ENCODE assay signal across 26 cellular contexts in the genomic region with DNA sequence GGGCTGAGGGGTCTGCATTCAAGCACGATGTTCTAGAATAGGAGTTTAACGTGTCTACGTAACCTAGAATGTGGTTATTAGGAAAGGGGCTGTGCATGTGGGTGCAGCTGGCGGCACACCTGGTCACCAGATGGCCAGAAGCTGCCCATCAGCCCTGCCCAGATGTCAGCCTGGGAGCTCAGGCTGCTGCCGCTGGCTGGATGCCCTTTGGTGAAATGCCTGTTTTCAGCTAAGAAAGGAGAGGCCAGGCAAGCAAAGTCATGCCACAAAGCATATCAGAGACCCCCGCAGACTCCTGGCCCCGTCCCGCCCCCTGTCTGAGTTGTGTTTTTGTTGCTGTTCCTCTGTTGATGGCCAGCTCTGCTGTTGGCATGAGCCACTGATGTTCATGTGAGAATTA. TPM values are rescaled to one million over a fixed set of nuclear protein-coding genes. Genes with fewer than 3 reads are reported as not detected.
A peak's percentile ranks its signal among the peaks of the same experiment; 100 is the strongest.
DNase-seq lines count a peak whose midpoint lies in the region; ATAC-seq, FAIRE-seq and TF ChIP-seq lines count a peak whose summit lies in the region.
"Had no signal": no experiment of that assay in that cellular context is flagged by ENCODE, and none has a peak within 500 bp of the region (broad histone marks: within the 10 kb centered on the region; RNA-seq: fewer than 3 reads in every experiment).

No MANE protein-coding gene starts in this region.

- peak; percentile 14; the same call in 1 of the 2 replicates for TF ChIP-seq RAD21 in SK-N-SH (IDR thresholded peaks at IDR 0.05; ENCODE audit: low read length)

- ATAC-seq in HG03095 (IDR thresholded peaks at IDR 0.05; ENCODE audit: unreplicated experiment) = no peak
- ATAC-seq: HCT116, heart right ventricle, upper lobe of right lung had no signal

- H4K20me1 ChIP-seq in SK-N-SH (ENCODE audit: insufficient read depth) = no peaks in the 10 kb centered on the region

- H3K36me3 ChIP-seq in SK-N-SH (replicated peaks in 1 of 2; ENCODE audit: control insufficient read depth in 1 of 2, insufficient read depth in 2 of 2, low read length in 1 of 2) (peaks cover 13 to 56% of the 10 kb centered on the region in 2 experiments), kidney (ENCODE audit: control insufficient read depth in 1 of 2, insufficient read depth in 2 of 2, low read length in 2 of 2) (peaks cover 4 to 11% of the 10 kb centered on the region in 2 donors), breast epithelium (peaks cover 6% of the 10 kb centered on the region)

- no peak for TF ChIP-seq POLR2A in breast epithelium (IDR thresholded peaks at IDR 0.05)

- FAIRE-seq in kidney (lab: Jason Lieb, UNC) = no peak
- FAIRE-seq: D721Med, endometrium had no signal

- H3K4me3 ChIP-seq in SK-N-SH (ENCODE audit: low read depth in 2 of 2, low read length in 1 of 2) (no peak overlapping the region), kidney (ENCODE audit: low read length in 2 of 2) (no peak overlapping the region), breast epithelium (no peak overlapping the region)
- H3K4me3 ChIP-seq: heart right ventricle, skin epidermis, upper lobe of right lung had no signal

- H3K9me2 ChIP-seq in SK-N-SH = no peaks in the 10 kb centered on the region

- H3K79me2 ChIP-seq in SK-N-SH (ENCODE audit: insufficient read depth) = no peaks in the 10 kb centered on the region; the same call in 1 of the 2 replicates

- peaks cover 4% of the 10 kb centered on the region for H3F3A ChIP-seq in SK-N-SH (replicated peaks; ENCODE audit: insufficient read depth)

- DNase-seq in AG20443 (ENCODE audit: low spot score) (peak; percentile 54), NCI-H1694 (lab: John Stamatoyannopoulos, UW) (peak; percentile 32), SK-N-SH (peak; percentile 93), kidney (peak; percentile 39), breast epithelium (ENCODE audit: low spot score in 2 of 2) (no peak), AG08396 (ENCODE audit: low spot score) (no peak), GOT3 (lab: John Stamatoyannopoulos, UW) (no peak)
- DNase-seq: activated naive CD4-positive, alpha-beta T cell treated with anti-CD3 and anti-CD28 coated beads, Interleukin-2, amount 50 U/mL, for 16 hours; aorta; caudate nucleus; CD4-positive, CD25-positive, alpha-beta regulatory T cell; EL; heart right ventricle; naive B cell; NCI-H1105 treated with DMSO at 0.1 percent for 48 hours; NCI-H510A treated with DMSO at 0.1 percent for 48 hours; nucleus accumbens; stimulated activated CD4-positive, alpha-beta T cell treated with anti-CD3 and anti-CD28 coated beads, Interleukin-1b, Interleukin-23, amount 100 ng/mL, for 48 hours; T-helper 9 cell; upper lobe of right lung; WERI-Rb-1 had no signal

- no peak overlapping the region for H2AFZ ChIP-seq in SK-N-SH (ENCODE audit: low read depth)

- no peak overlapping the region for H3K9ac ChIP-seq in SK-N-SH
- no peak overlapping the region for H3K9ac ChIP-seq in kidney (ENCODE audit: low read length in 2 of 2)

- CTCF ChIA-PET in SK-N-SH (lab: Yijun Ruan, JAX) = interaction anchor here (0.7 to 3.2 kb wide), 12 partner anchors 8 to 111 kb away, joined by 3 to 11 read pairs (median 6); no protein-coding TSS in a partner anchor

- no peak for TF ChIP-seq CTCF in SK-N-SH (IDR thresholded peaks at IDR 0.05)
- TF ChIP-seq CTCF in kidney (IDR thresholded peaks at IDR 0.05; ENCODE audit: borderline replicate concordance, extremely low read depth, insufficient read depth) = no peak
- no peak for TF ChIP-seq CTCF in breast epithelium (IDR thresholded peaks at IDR 0.05)

- 43% methylated on average over 4 of the region's 8 CpGs for WGBS in SK-N-SH (ENCODE audit: low lambda C conversion rate)

- H3K4me2 ChIP-seq in SK-N-SH = no peak overlapping the region

- H3K27me3 ChIP-seq in SK-N-SH (ENCODE audit: insufficient read depth) (no peaks in the 10 kb centered on the region), breast epithelium (no peaks in the 10 kb centered on the region)
- H3K27me3 ChIP-seq: heart right ventricle, upper lobe of right lung had no signal

- H3K4me1 ChIP-seq in SK-N-SH (ENCODE audit: control insufficient read depth in 1 of 2, insufficient read depth in 2 of 2, low read depth in 1 of 2, low read length in 1 of 2) = peaks cover 0 to 65% of the 10 kb centered on the region in 2 experiments; a peak in 2 of 4 replicates
- peaks cover 5 to 10% of the 10 kb centered on the region in 2 donors for H3K4me1 ChIP-seq in kidney (ENCODE audit: control insufficient read depth in 1 of 2, insufficient read depth in 1 of 2, low read depth in 1 of 2, low read length in 2 of 2)
- peaks cover 0 to 10% of the 10 kb centered on the region in 2 donors for H3K4me1 ChIP-seq in breast epithelium

- H3K27ac ChIP-seq in SK-N-SH (ENCODE audit: low read depth in 2 of 2, low read length in 1 of 2) (peak overlapping the region in 1 of 2 experiments; percentile 97; a peak in 2 of 4 replicates), kidney (ENCODE audit: low read depth in 2 of 2, low read length in 2 of 2) (no peak overlapping the region), breast epithelium (no peak overlapping the region)
- H3K27ac ChIP-seq: heart right ventricle, skin epidermis, upper lobe of right lung, WERI-Rb-1 had no signal

- H3K9me3 ChIP-seq in SK-N-SH = no peaks in the 10 kb centered on the region
- H3K9me3 ChIP-seq in kidney (ENCODE audit: control insufficient read depth in 1 of 2, low read length in 2 of 2) = no peaks in the 10 kb centered on the region
- no peaks in the 10 kb centered on the region for H3K9me3 ChIP-seq in breast epithelium
- H3K9me3 ChIP-seq: heart right ventricle, upper lobe of right lung had no signal

- intact Hi-C loops in kidney (cut with DNase I) = no loop called here
- intact Hi-C loops in breast epithelium (cut with DNase I; ENCODE audit: low total_unique reads) = no loop called here

- TF ChIP-seq EP300 in SK-N-SH (IDR thresholded peaks at IDR 0.05; ENCODE audit: borderline replicate concordance in 1 of 2, low read depth in 1 of 2, low read length in 1 of 2) = no peak

- POLR2A ChIA-PET in SK-N-SH (lab: Yijun Ruan, JAX) = interaction anchor here (0.9 to 2.3 kb wide), 5 partner anchors 9 to 89 kb away, joined by 4 to 13 read pairs (median 6); no protein-coding TSS in a partner anchor

TF ChIP-seq in SK-N-SH, 30 proteins besides CTCF, POLR2A, EP300 and RAD21 (continues in another document):
- TF ChIP-seq, protein P1, sequence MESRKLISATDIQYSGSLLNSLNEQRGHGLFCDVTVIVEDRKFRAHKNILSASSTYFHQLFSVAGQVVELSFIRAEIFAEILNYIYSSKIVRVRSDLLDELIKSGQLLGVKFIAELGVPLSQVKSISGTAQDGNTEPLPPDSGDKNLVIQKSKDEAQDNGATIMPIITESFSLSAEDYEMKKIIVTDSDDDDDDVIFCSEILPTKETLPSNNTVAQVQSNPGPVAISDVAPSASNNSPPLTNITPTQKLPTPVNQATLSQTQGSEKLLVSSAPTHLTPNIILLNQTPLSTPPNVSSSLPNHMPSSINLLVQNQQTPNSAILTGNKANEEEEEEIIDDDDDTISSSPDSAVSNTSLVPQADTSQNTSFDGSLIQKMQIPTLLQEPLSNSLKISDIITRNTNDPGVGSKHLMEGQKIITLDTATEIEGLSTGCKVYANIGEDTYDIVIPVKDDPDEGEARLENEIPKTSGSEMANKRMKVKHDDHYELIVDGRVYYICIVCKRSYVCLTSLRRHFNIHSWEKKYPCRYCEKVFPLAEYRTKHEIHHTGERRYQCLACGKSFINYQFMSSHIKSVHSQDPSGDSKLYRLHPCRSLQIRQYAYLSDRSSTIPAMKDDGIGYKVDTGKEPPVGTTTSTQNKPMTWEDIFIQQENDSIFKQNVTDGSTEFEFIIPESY (IDR thresholded peaks at IDR 0.05; ENCODE audit: borderline replicate concordance, low read depth) = no peak
- TF ChIP-seq NFIC (IDR thresholded peaks at IDR 0.05; ENCODE audit: borderline replicate concordance) (no peak), NRF1 (IDR thresholded peaks at IDR 0.05; ENCODE audit: low read depth, low read length) (no peak), RCOR1 (IDR thresholded peaks at IDR 0.05; ENCODE audit: low read length) (peak; percentile 83), YY1 (IDR thresholded peaks at IDR 0.05; ENCODE audit: low read depth) (no peak), TEAD4 (IDR thresholded peaks at IDR 0.05; ENCODE audit: borderline replicate concordance, insufficient read depth) (no peak), TCF12 (IDR thresholded peaks at IDR 0.05) (peak; percentile 97), ELF1 (IDR thresholded peaks at IDR 0.05) (no peak), GABPA (IDR thresholded peaks at IDR 0.05; ENCODE audit: low read depth) (no peak), MEF2A (IDR thresholded peaks at IDR 0.05; ENCODE audit: borderline replicate concordance, low read depth) (no peak), FOXM1 (IDR thresholded peaks at IDR 0.05; ENCODE audit: low read depth) (no peak), RXRA (IDR thresholded peaks at IDR 0.05; ENCODE audit: borderline replicate concordance, low read depth) (no peak), MXI1 (IDR thresholded peaks at IDR 0.05; ENCODE audit: low read depth, low read length) (no peak)
- TF ChIP-seq, protein P2, sequence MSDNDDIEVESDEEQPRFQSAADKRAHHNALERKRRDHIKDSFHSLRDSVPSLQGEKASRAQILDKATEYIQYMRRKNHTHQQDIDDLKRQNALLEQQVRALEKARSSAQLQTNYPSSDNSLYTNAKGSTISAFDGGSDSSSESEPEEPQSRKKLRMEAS (IDR thresholded peaks at IDR 0.05; ENCODE audit: low read depth) = no peak
- TF ChIP-seq, protein P3, sequence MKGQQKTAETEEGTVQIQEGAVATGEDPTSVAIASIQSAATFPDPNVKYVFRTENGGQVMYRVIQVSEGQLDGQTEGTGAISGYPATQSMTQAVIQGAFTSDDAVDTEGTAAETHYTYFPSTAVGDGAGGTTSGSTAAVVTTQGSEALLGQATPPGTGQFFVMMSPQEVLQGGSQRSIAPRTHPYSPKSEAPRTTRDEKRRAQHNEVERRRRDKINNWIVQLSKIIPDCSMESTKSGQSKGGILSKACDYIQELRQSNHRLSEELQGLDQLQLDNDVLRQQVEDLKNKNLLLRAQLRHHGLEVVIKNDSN (IDR thresholded peaks at IDR 0.05; ENCODE audit: borderline replicate concordance, low read depth) = no peak

RNA-seq across cellular contexts. Expression of a gene that starts 11.3 kb away (rescaled TPM):
- polyA plus RNA-seq in SK-N-SH (2012; rRNA removed) (9.3 and 12.0 TPM in 2 replicates), kidney (ENCODE audit: insufficient read depth, low read depth, low replicate concordance) (6.1 TPM)
- polyA plus RNA-seq in SK-N-SH (2012; cell fraction: cytosol; rRNA removed) = 5.1 and 9.7 TPM in 2 replicates
- polyA plus RNA-seq in SK-N-SH (2012; cell fraction: nucleus; rRNA removed) = 22.5 and 26.1 TPM in 2 replicates
- total RNA-seq in kidney (6.9 TPM), breast epithelium (1 to 10 TPM; 1.8 to 4.3 (median 3.4) TPM)

Comparison
In these comparisons a context has a peak if more than half of its experiments do, and no peak if none do; other contexts are left out.
1. DNase-seq: peak in AG20443 (single experiment), NCI-H1694 (single experiment), SK-N-SH (single experiment) and kidney (single experiment); none in breast epithelium (0 of 2), AG08396 (single experiment) and GOT3 (single experiment).